ENCODE assay signal across 15 cellular contexts in genomic region chr17:82787081-82787848, GRCh38. TPM values are rescaled to one million over a fixed set of nuclear protein-coding genes. Genes with fewer than 3 reads are reported as not detected.
DNase-seq lines count a peak whose midpoint lies in the region; ATAC-seq and TF ChIP-seq lines count a peak whose summit lies in the region.
"Had no signal": no experiment of that assay in that cellular context is flagged by ENCODE, and none has a peak within 500 bp of the region (broad histone marks: within the 10 kb centered on the region; RNA-seq: fewer than 3 reads in every experiment).

No MANE protein-coding gene starts in this region.

- peaks cover 0 to 33% (median 9%) of the 10 kb centered on the region in 5 donors for H3K36me3 Mint-ChIP-seq in naive thymus-derived CD4-positive, alpha-beta T cell

- peaks cover 0 to 16% (median 7%) of the 10 kb centered on the region in 7 donors for H3K4me1 Mint-ChIP-seq in naive thymus-derived CD4-positive, alpha-beta T cell

- H3K9me3 ChIP-seq in psoas muscle: no peaks in the 10 kb centered on the region
- no peaks in the 10 kb centered on the region for H3K9me3 ChIP-seq in SK-N-SH
- H3K9me3 ChIP-seq in naive thymus-derived CD4-positive, alpha-beta T cell (ENCODE audit: control insufficient read depth in 2 of 3, low read length in 3 of 3): no peaks in the 10 kb centered on the region
- H3K9me3 ChIP-seq: ascending aorta, HAP-1, spleen had no signal

- H3F3A ChIP-seq in SK-N-SH (replicated peaks; ENCODE audit: insufficient read depth): no peaks in the 10 kb centered on the region

- peak; percentile 80 for DNase-seq in GM04504 (ENCODE audit: low read depth)
- DNase-seq in NCI-H2196 treated with DMSO at 0.1 percent for 48 hours (lab: John Stamatoyannopoulos, UW; ENCODE audit: unreplicated experiment): peak; percentile 94
- peak; percentile 90 to 95 for DNase-seq in psoas muscle
- no peak for DNase-seq in SK-N-SH
- no peak for DNase-seq in naive thymus-derived CD4-positive, alpha-beta T cell
- DNase-seq in activated CD4-positive, CD25-positive, alpha-beta regulatory T cell treated with anti-CD3 and anti-CD28 coated beads, Interleukin-2, amount 50 U/mL, for 72 hours: no peak
- DNase-seq: NCI-H1436 treated with DMSO at 0.1 percent for 48 hours; spleen; stimulated activated naive B cell treated with anti-CD40 and anti-IgM and Interleukin-4, amounts not matched to agents 10 μg/mL and 1 μg/mL and 100 μg/mL, for 72 hours had no signal

- H3K9ac ChIP-seq in SK-N-SH: no peak overlapping the region

- no peaks in the 10 kb centered on the region for H3K27me3 Mint-ChIP-seq in naive thymus-derived CD4-positive, alpha-beta T cell
- H3K27me3 Mint-ChIP-seq: memory B cell; stimulated activated naive B cell treated with anti-CD40 and anti-IgM and Interleukin-4, amounts not matched to agents 10 μg/mL and 1 μg/mL and 100 μg/mL, for 72 hours had no signal

- peak; percentile 73 for ATAC-seq in esophagus mucosa
- peak; percentile 92 to 95 (median 94) for ATAC-seq in psoas muscle
- ATAC-seq in HG02642 (IDR thresholded peaks at IDR 0.05; ENCODE audit: poor library complexity, unreplicated experiment): no peak
- no peak for ATAC-seq in naive thymus-derived CD4-positive, alpha-beta T cell

- intact Hi-C loops in psoas muscle (cut with DNase I): no loop called here
- intact Hi-C loops in naive thymus-derived CD4-positive, alpha-beta T cell (cut with micrococcal nuclease): no loop called here

- H3K4me1 ChIP-seq in psoas muscle (peaks cover 21% of the 10 kb centered on the region), SK-N-SH (ENCODE audit: control insufficient read depth in 1 of 2, insufficient read depth in 2 of 2, low read depth in 1 of 2, low read length in 1 of 2) (peaks cover 3 to 4% of the 10 kb centered on the region in 2 experiments; a peak in 1 of 4 replicates)
- no peaks in the 10 kb centered on the region for H3K4me1 ChIP-seq in naive thymus-derived CD4-positive, alpha-beta T cell (ENCODE audit: control insufficient read depth in 2 of 2, insufficient read depth in 2 of 2, low read length in 2 of 2)
- H3K4me1 ChIP-seq: ascending aorta, HAP-1 had no signal

- H3K9me2 ChIP-seq in SK-N-SH: no peaks in the 10 kb centered on the region

- H3K4me2 ChIP-seq in SK-N-SH: no peak overlapping the region

- no peaks in the 10 kb centered on the region for H3K9me3 Mint-ChIP-seq in naive thymus-derived CD4-positive, alpha-beta T cell
- H3K9me3 Mint-ChIP-seq: memory B cell; stimulated activated naive B cell treated with anti-CD40 and anti-IgM and Interleukin-4, amounts not matched to agents 10 μg/mL and 1 μg/mL and 100 μg/mL, for 72 hours had no signal

- no peaks in the 10 kb centered on the region for H3K27me3 ChIP-seq in psoas muscle (ENCODE audit: insufficient read depth in 3 of 3, low read length in 2 of 3)
- no peaks in the 10 kb centered on the region for H3K27me3 ChIP-seq in SK-N-SH (ENCODE audit: insufficient read depth)
- H3K27me3 ChIP-seq in naive thymus-derived CD4-positive, alpha-beta T cell (ENCODE audit: control insufficient read depth in 2 of 2, insufficient read depth in 2 of 2, low read length in 2 of 2): no peaks in the 10 kb centered on the region
- H3K27me3 ChIP-seq: ascending aorta, spleen had no signal

- peaks cover 23% of the 10 kb centered on the region; the same call in 1 of the 2 replicates for H3K79me2 ChIP-seq in SK-N-SH (ENCODE audit: insufficient read depth)

- CTCF ChIA-PET in SK-N-SH (lab: Yijun Ruan, JAX): interaction anchor here (0.6 to 2.9 kb wide), 3 partner anchors 12 to 130 kb away, joined by 3 to 13 read pairs (median 5); no protein-coding TSS in a partner anchor
- CTCF ChIA-PET in naive thymus-derived CD4-positive, alpha-beta T cell (lab: Charles Lee): interaction anchor here (0.9 kb wide), 1 partner anchor 130 kb away, joined by 4 read pairs; no protein-coding TSS in a partner anchor

- H3K36me3 ChIP-seq in psoas muscle (ENCODE audit: insufficient read depth in 1 of 2, low read depth in 1 of 2) (peaks cover 3 to 11% of the 10 kb centered on the region in 2 donors), SK-N-SH (replicated peaks in 1 of 2; ENCODE audit: control insufficient read depth in 1 of 2, insufficient read depth in 2 of 2, low read length in 1 of 2) (peaks cover 6 to 13% of the 10 kb centered on the region in 2 experiments)
- peaks cover 0 to 24% (median 0%) of the 10 kb centered on the region in 3 experiments for H3K36me3 ChIP-seq in naive thymus-derived CD4-positive, alpha-beta T cell (ENCODE audit: control insufficient read depth in 2 of 3, insufficient read depth in 3 of 3, low read length in 3 of 3)

- H4K20me1 ChIP-seq in SK-N-SH (ENCODE audit: insufficient read depth): peaks cover 11% of the 10 kb centered on the region; the same call in 1 of the 2 replicates

- no peak for TF ChIP-seq CTCF in psoas muscle (IDR thresholded peaks at IDR 0.05)
- TF ChIP-seq CTCF in SK-N-SH (IDR thresholded peaks at IDR 0.05): no peak

- TF ChIP-seq EP300 in SK-N-SH (IDR thresholded peaks at IDR 0.05; ENCODE audit: borderline replicate concordance in 1 of 2, low read depth in 1 of 2, low read length in 1 of 2): no peak

- H3K27ac ChIP-seq in psoas muscle (peak overlapping the region; percentile 70), SK-N-SH (ENCODE audit: low read depth in 2 of 2, low read length in 1 of 2) (no peak overlapping the region)
- no peak overlapping the region for H3K27ac ChIP-seq in naive thymus-derived CD4-positive, alpha-beta T cell (ENCODE audit: low read depth, low read length)
- H3K27ac ChIP-seq: ascending aorta, SK-N-MC, spleen had no signal

- POLR2A ChIA-PET in SK-N-SH (lab: Yijun Ruan, JAX): no interaction called here
- POLR2A ChIA-PET in naive thymus-derived CD4-positive, alpha-beta T cell (lab: Charles Lee): no interaction called here

- 27 to 42% (median 28%) methylated on average over 27 of the region's 27 CpGs for WGBS in psoas muscle, 3 donors
- WGBS in SK-N-SH (ENCODE audit: low lambda C conversion rate): 96% methylated on average over 27 of the region's 27 CpGs

- no peak overlapping the region for H3K27ac Mint-ChIP-seq in naive thymus-derived CD4-positive, alpha-beta T cell
- H3K27ac Mint-ChIP-seq: memory B cell; stimulated activated naive B cell treated with anti-CD40 and anti-IgM and Interleukin-4, amounts not matched to agents 10 μg/mL and 1 μg/mL and 100 μg/mL, for 72 hours had no signal

- H3K4me3 Mint-ChIP-seq in naive thymus-derived CD4-positive, alpha-beta T cell: no peak overlapping the region
- H3K4me3 Mint-ChIP-seq: memory B cell; stimulated activated naive B cell treated with anti-CD40 and anti-IgM and Interleukin-4, amounts not matched to agents 10 μg/mL and 1 μg/mL and 100 μg/mL, for 72 hours had no signal

- no peak overlapping the region for H2AFZ ChIP-seq in SK-N-SH (ENCODE audit: low read depth)

- peak overlapping the region; percentile 12 for H3K4me3 ChIP-seq in psoas muscle
- no peak overlapping the region for H3K4me3 ChIP-seq in SK-N-SH (ENCODE audit: low read depth in 2 of 2, low read length in 1 of 2)
- H3K4me3 ChIP-seq in naive thymus-derived CD4-positive, alpha-beta T cell (ENCODE audit: low read length): no peak overlapping the region
- H3K4me3 ChIP-seq: ascending aorta, HAP-1, SK-N-MC, spleen had no signal

- no peak for TF ChIP-seq RAD21 in SK-N-SH (IDR thresholded peaks at IDR 0.05; ENCODE audit: low read length)

TF ChIP-seq in SK-N-SH, 30 proteins besides CTCF, POLR2A, EP300 and RAD21:
- no peak for TF ChIP-seq MAX (IDR thresholded peaks at IDR 0.05; ENCODE audit: low read depth)
- TF ChIP-seq SIN3A (IDR thresholded peaks at IDR 0.05; ENCODE audit: borderline replicate concordance, low read depth, low read length): no peak

RNA-seq across cellular contexts. Expression of gene TBCD, which starts 35.4 kb away (rescaled TPM):
- total RNA-seq in esophagus mucosa (55.5 TPM), psoas muscle (10 to 100 TPM; 34.7 to 46.1 (median 40.3) TPM)
- polyA plus RNA-seq in psoas muscle (10 to 100 TPM; 28.2 to 65.0 (median 31.4) TPM), SK-N-SH (2012; rRNA removed) (78.7 and 107 TPM in 2 replicates)
- 40.1 and 54.1 TPM in 2 replicates for polyA plus RNA-seq in SK-N-SH (2012; cell fraction: cytosol; rRNA removed)
- 188 and 264 TPM in 2 replicates for polyA plus RNA-seq in SK-N-SH (2012; cell fraction: nucleus; rRNA removed)
- total RNA-seq in naive thymus-derived CD4-positive, alpha-beta T cell: 100 to 1,000 TPM in 4 of 5 experiments, 10 to 100 TPM in 1; 99.2 to 255 (median 226) TPM
- 100 to 1,000 TPM in 1 of 2 donors, 10 to 100 TPM in 1; 61.5 to 103 TPM for polyA plus RNA-seq in naive thymus-derived CD4-positive, alpha-beta T cell

RNA-seq across cellular contexts. Expression of gene FN3K, which starts 51.9 kb away (rescaled TPM):
- total RNA-seq in esophagus mucosa: 3.2 TPM
- 10 to 100 TPM in 3 of 4 donors, 1 to 10 TPM in 1; 5.9 to 22.3 (median 18.1) TPM for total RNA-seq in psoas muscle
- 10 to 100 TPM in 1 of 3 donors, 1 to 10 TPM in 2; 6.1 to 10.1 (median 8.1) TPM for polyA plus RNA-seq in psoas muscle
- 4.3 and 9.9 TPM in 2 replicates for polyA plus RNA-seq in SK-N-SH (2012; rRNA removed)
- polyA plus RNA-seq in SK-N-SH (2012; cell fraction: cytosol; rRNA removed): 6.7 and 9.8 TPM in 2 replicates
- polyA plus RNA-seq in SK-N-SH (2012; cell fraction: nucleus; rRNA removed): 23.0 and 32.8 TPM in 2 replicates
- total RNA-seq in naive thymus-derived CD4-positive, alpha-beta T cell: 10 to 100 TPM in 3 of 5 experiments, 1 to 10 TPM in 2; 3.9 to 14.1 (median 12.0) TPM
- polyA plus RNA-seq in naive thymus-derived CD4-positive, alpha-beta T cell: 1 to 10 TPM in 1 of 2 donors, under 1 TPM in 1; 0.97 to 1.2 TPM

RNA-seq across cellular contexts. Expression of gene ZNF750, which starts 52.6 kb away (rescaled TPM):
- total RNA-seq in esophagus mucosa: 133 TPM
- total RNA-seq in psoas muscle: 1 to 10 TPM in 3 of 4 donors, not detected in 1; 1.8 to 6.3 (median 2.7) TPM
- 1 to 10 TPM in 2 of 3 donors, under 1 TPM in 1; 0.79 to 5.1 (median 1.4) TPM for polyA plus RNA-seq in psoas muscle
- not detected in 2 replicates for polyA plus RNA-seq in SK-N-SH (2012; rRNA removed)
- not detected in 2 replicates for polyA plus RNA-seq in SK-N-SH (2012; cell fraction: cytosol; rRNA removed)
- not detected in 2 replicates for polyA plus RNA-seq in SK-N-SH (2012; cell fraction: nucleus; rRNA removed)
- not detected for total RNA-seq in naive thymus-derived CD4-positive, alpha-beta T cell
- polyA plus RNA-seq in naive thymus-derived CD4-positive, alpha-beta T cell: under 1 TPM in 1 of 2 donors, not detected in 1; 0.13 TPM
- total RNA-seq: ascending aorta had no signal

Comparison
In these comparisons a context has a peak if more than half of its experiments do, and no peak if none do; other contexts are left out.
1. DNase-seq: peak in GM04504 (single experiment), NCI-H2196 treated with DMSO at 0.1 percent for 48 hours (single experiment) and psoas muscle (2 of 2); none in SK-N-SH (single experiment), naive thymus-derived CD4-positive, alpha-beta T cell (0 of 9) and activated CD4-positive, CD25-positive, alpha-beta regulatory T cell treated with anti-CD3 and anti-CD28 coated beads, Interleukin-2, amount 50 U/mL, for 72 hours (single experiment).
2. ATAC-seq: peak in esophagus mucosa (single experiment) and psoas muscle (4 of 4); none in HG02642 (single experiment) and naive thymus-derived CD4-positive, alpha-beta T cell (single experiment).
3. RNA of gene ZNF750, which starts 52.6 kb away (total RNA-seq): 133 TPM in esophagus mucosa (single experiment); 1.8 to 6.3 TPM in psoas muscle and not detected in naive thymus-derived CD4-positive, alpha-beta T cell; every median in the first group is over 10 times any median in the second.